Comparison of ENCODE assay signal across 1 cellular context in the genomic region with DNA sequence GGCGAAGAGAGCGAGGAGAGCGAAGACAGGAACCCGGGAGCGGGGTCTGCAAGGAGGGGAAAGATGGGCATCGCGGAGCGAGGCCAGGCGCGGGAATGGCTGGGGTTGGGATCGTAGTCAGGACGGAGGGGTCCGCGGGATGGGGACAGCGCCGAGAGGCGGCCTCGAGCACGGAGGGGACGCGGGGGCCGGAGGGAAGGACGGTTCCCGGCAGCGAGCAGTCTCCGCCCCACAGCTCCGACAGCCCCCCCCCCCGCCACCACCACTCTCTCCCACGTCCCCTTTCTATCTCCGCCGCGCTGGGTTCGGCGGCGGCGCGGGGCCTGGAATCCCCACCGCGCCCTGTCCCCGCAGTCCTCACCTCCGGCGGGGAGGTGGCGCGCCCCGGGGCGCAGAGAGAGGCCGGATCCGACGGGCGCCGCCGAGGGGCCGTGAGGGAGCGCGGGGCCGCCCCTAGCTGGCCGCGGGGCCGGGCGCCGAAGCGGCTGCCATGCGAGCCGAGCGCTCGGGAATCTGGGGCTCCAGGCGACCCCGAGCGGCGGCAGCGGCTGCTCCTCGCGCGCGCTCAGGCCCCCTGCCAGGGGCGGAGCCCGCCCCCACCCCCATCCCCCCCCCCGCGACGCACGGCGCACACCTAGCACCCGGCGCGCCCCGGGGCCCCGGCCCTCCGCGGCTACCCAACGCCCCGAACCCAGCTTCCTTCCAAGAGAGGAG.
TF ChIP-seq lines count a peak whose summit lies in the region.

A gene with protein sequence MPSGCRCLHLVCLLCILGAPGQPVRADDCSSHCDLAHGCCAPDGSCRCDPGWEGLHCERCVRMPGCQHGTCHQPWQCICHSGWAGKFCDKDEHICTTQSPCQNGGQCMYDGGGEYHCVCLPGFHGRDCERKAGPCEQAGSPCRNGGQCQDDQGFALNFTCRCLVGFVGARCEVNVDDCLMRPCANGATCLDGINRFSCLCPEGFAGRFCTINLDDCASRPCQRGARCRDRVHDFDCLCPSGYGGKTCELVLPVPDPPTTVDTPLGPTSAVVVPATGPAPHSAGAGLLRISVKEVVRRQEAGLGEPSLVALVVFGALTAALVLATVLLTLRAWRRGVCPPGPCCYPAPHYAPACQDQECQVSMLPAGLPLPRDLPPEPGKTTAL (minus strand): TSS at position 515 of the 714 bp plus-strand sequence. CDS start 723 bp downstream, outside the sequence.

TF ChIP-seq in H1, 55 proteins besides CTCF, POLR2A, EP300 and RAD21:
- 0 out of 2 replicates have a peak, but pooled peaks have one; percentile 30 for TF ChIP-seq RBBP5 (IDR thresholded peaks at IDR 0.05; ENCODE audit: borderline replicate concordance, low read depth, low read length)
- TF ChIP-seq SRF (IDR thresholded peaks at IDR 0.05; ENCODE audit: low read depth, low read length) = no peak
- TF ChIP-seq NANOG (IDR thresholded peaks at IDR 0.05; ENCODE audit: insufficient read depth, low read depth, low read length, poor library complexity, severe bottlenecking) = no peak
- TF ChIP-seq EZH2 (IDR thresholded peaks at IDR 0.05; ENCODE audit: low read depth, low read length, severe bottlenecking) = peak; percentile 35
- no peak for TF ChIP-seq CHD2 (IDR thresholded peaks at IDR 0.05; ENCODE audit: low read length)
- no peak for TF ChIP-seq BCL11A (IDR thresholded peaks at IDR 0.05; ENCODE audit: low read depth in 2 of 2, low read length in 2 of 2)
- TF ChIP-seq KDM4A (IDR thresholded peaks at IDR 0.05; ENCODE audit: low read depth, low read length, severe bottlenecking) = peak; percentile 33
